ENCODE assay signal across 8 cellular contexts in genomic region chr6:132919476-132919875, GRCh38.
A peak's percentile ranks its signal among the peaks of the same experiment; 100 is the strongest.
DNase-seq lines count a peak whose midpoint lies in the region; ATAC-seq and TF ChIP-seq lines count a peak whose summit lies in the region.

No MANE protein-coding gene starts in this region.

- H3K27ac ChIP-seq in RWPE2 (ENCODE audit: poor library complexity, severe bottlenecking): no peak overlapping the region
- H3K27ac ChIP-seq in CD8-positive, alpha-beta T cell (ENCODE audit: low read depth, low read length): no peak overlapping the region

- H3K4me3 Mint-ChIP-seq in Caco-2 (ENCODE audit: unreplicated experiment): no peak overlapping the region
- no peak overlapping the region for H3K4me3 Mint-ChIP-seq in CD8-positive, alpha-beta T cell
- H3K4me3 Mint-ChIP-seq in activated T-helper 2 cell treated with anti-CD3 and anti-CD28 coated beads, Interferon-gamma antibody, Interleukin-2, Interleukin-4, amounts not matched to agents 10 μg/mL and 5 μg/mL and 100 μg/mL, durations not matched to agents 14 hours and 24 hours and 36 hours (ENCODE audit: low read depth): no peak overlapping the region

- peaks cover 10% of the 10 kb centered on the region for H3K4me1 Mint-ChIP-seq in Caco-2 (ENCODE audit: low read depth, unreplicated experiment)
- H3K4me1 Mint-ChIP-seq in CD8-positive, alpha-beta T cell (ENCODE audit: low read depth): no peaks in the 10 kb centered on the region
- H3K4me1 Mint-ChIP-seq in activated T-helper 2 cell treated with anti-CD3 and anti-CD28 coated beads, Interferon-gamma antibody, Interleukin-2, Interleukin-4, amounts not matched to agents 10 μg/mL and 5 μg/mL and 100 μg/mL, durations not matched to agents 14 hours and 24 hours and 36 hours (ENCODE audit: low read depth): no peaks in the 10 kb centered on the region

- H3K36me3 Mint-ChIP-seq in Caco-2 (ENCODE audit: insufficient read depth, unreplicated experiment): no peaks in the 10 kb centered on the region
- no peaks in the 10 kb centered on the region for H3K36me3 Mint-ChIP-seq in CD8-positive, alpha-beta T cell
- H3K36me3 Mint-ChIP-seq in activated T-helper 2 cell treated with anti-CD3 and anti-CD28 coated beads, Interferon-gamma antibody, Interleukin-2, Interleukin-4, amounts not matched to agents 10 μg/mL and 5 μg/mL and 100 μg/mL, durations not matched to agents 14 hours and 24 hours and 36 hours (ENCODE audit: low read depth): no peaks in the 10 kb centered on the region

- ATAC-seq in RWPE2 (ENCODE audit: low read depth) (peak; percentile 81), Right ventricle myocardium superior (ENCODE audit: poor library complexity) (peak; percentile 99)
- ATAC-seq in CD8-positive, alpha-beta T cell: no peak

- H3K36me3 ChIP-seq in Caco-2 (ENCODE audit: control insufficient read depth, insufficient read depth, low read length): no peaks in the 10 kb centered on the region
- H3K36me3 ChIP-seq in RWPE2 (ENCODE audit: low read depth): no peaks in the 10 kb centered on the region
- H3K36me3 ChIP-seq in CD8-positive, alpha-beta T cell (ENCODE audit: insufficient read depth, low read length): no peaks in the 10 kb centered on the region

- POLR2A ChIA-PET in Caco-2 (lab: Charles Lee): no interaction called here
- POLR2A ChIA-PET in CD8-positive, alpha-beta T cell (lab: Charles Lee): no interaction called here

- H3K27me3 Mint-ChIP-seq in Caco-2 (ENCODE audit: insufficient read depth, unreplicated experiment): peaks cover 3% of the 10 kb centered on the region
- peaks cover 7% of the 10 kb centered on the region for H3K27me3 Mint-ChIP-seq in CD8-positive, alpha-beta T cell (ENCODE audit: low read depth)
- H3K27me3 Mint-ChIP-seq in activated T-helper 2 cell treated with anti-CD3 and anti-CD28 coated beads, Interferon-gamma antibody, Interleukin-2, Interleukin-4, amounts not matched to agents 10 μg/mL and 5 μg/mL and 100 μg/mL, durations not matched to agents 14 hours and 24 hours and 36 hours (ENCODE audit: low read depth): peaks cover 8% of the 10 kb centered on the region

- TF ChIP-seq CTCF in Caco-2 (IDR thresholded peaks at IDR 0.05; ENCODE audit: insufficient read depth in 1 of 2, low read depth in 1 of 2, low read length in 1 of 2, severe bottlenecking in 1 of 2, unreplicated experiment in 1 of 2) (no peak), RWPE2 (IDR thresholded peaks at IDR 0.05; ENCODE audit: poor library complexity, severe bottlenecking) (no peak)
- TF ChIP-seq CTCF in CD8-positive, alpha-beta T cell (IDR thresholded peaks at IDR 0.05): no peak

- H3K27me3 ChIP-seq in Caco-2 (replicated peaks; ENCODE audit: control insufficient read depth, insufficient read depth, low read length) (peaks cover 1% of the 10 kb centered on the region; the same call in 1 of the 2 replicates), RWPE2 (ENCODE audit: insufficient read depth, poor library complexity, severe bottlenecking) (no peaks in the 10 kb centered on the region)
- H3K27me3 ChIP-seq in CD8-positive, alpha-beta T cell (ENCODE audit: insufficient read depth, low read length): no peaks in the 10 kb centered on the region

- CTCF ChIA-PET in Caco-2 (lab: Charles Lee): no interaction called here
- CTCF ChIA-PET in CD8-positive, alpha-beta T cell (lab: Charles Lee): no interaction called here

- H3K4me3 ChIP-seq in Caco-2 (ENCODE audit: low read depth, low read length) (no peak overlapping the region), RWPE2 (ENCODE audit: severe bottlenecking) (no peak overlapping the region)
- no peak overlapping the region for H3K4me3 ChIP-seq in CD8-positive, alpha-beta T cell (ENCODE audit: low read depth, low read length)

- H3K9me3 Mint-ChIP-seq in Caco-2 (ENCODE audit: unreplicated experiment): no peaks in the 10 kb centered on the region
- H3K9me3 Mint-ChIP-seq in CD8-positive, alpha-beta T cell: no peaks in the 10 kb centered on the region
- no peaks in the 10 kb centered on the region for H3K9me3 Mint-ChIP-seq in activated T-helper 2 cell treated with anti-CD3 and anti-CD28 coated beads, Interferon-gamma antibody, Interleukin-2, Interleukin-4, amounts not matched to agents 10 μg/mL and 5 μg/mL and 100 μg/mL, durations not matched to agents 14 hours and 24 hours and 36 hours

- DNase-seq in Caco-2 (peak; percentile 59 to 73), RWPE2 (ENCODE audit: low spot score) (no peak), Right ventricle myocardium superior (peak; percentile 78), pons (ENCODE audit: low spot score) (peak; percentile 11), D341Med (ENCODE audit: low spot score) (no peak), NCI-H1105 treated with DMSO at 0.1 percent for 48 hours (lab: John Stamatoyannopoulos, UW) (no peak)
- DNase-seq in CD8-positive, alpha-beta T cell: no peak
- DNase-seq in activated T-helper 2 cell treated with anti-CD3 and anti-CD28 coated beads, Interferon-gamma antibody, Interleukin-2, Interleukin-4, amounts not matched to agents 10 μg/mL and 5 μg/mL and 100 μg/mL, durations not matched to agents 14 hours and 24 hours and 36 hours (ENCODE audit: low spot score): no peak

- H3K9me3 ChIP-seq in Caco-2: peaks cover 4% of the 10 kb centered on the region; the same call in 1 of the 2 replicates
- H3K9me3 ChIP-seq in RWPE2 (ENCODE audit: severe bottlenecking): no peaks in the 10 kb centered on the region
- no peaks in the 10 kb centered on the region for H3K9me3 ChIP-seq in CD8-positive, alpha-beta T cell (ENCODE audit: low read length)

- no TSS peak for BruUV-seq in Caco-2 (replicated peaks; lab: Mats Ljungman, UMichigan)

- H3K27ac Mint-ChIP-seq in Caco-2 (ENCODE audit: unreplicated experiment): no peak overlapping the region
- H3K27ac Mint-ChIP-seq in CD8-positive, alpha-beta T cell: no peak overlapping the region
- H3K27ac Mint-ChIP-seq in activated T-helper 2 cell treated with anti-CD3 and anti-CD28 coated beads, Interferon-gamma antibody, Interleukin-2, Interleukin-4, amounts not matched to agents 10 μg/mL and 5 μg/mL and 100 μg/mL, durations not matched to agents 14 hours and 24 hours and 36 hours: no peak overlapping the region

- H3K4me1 ChIP-seq in Caco-2 (0 out of 2 replicates have a peak, but pooled peaks cover 6% of the 10 kb centered on the region), RWPE2 (ENCODE audit: insufficient read depth, poor library complexity, severe bottlenecking) (peaks cover 6% of the 10 kb centered on the region)
- H3K4me1 ChIP-seq in CD8-positive, alpha-beta T cell (ENCODE audit: insufficient read depth, low read length): no peaks in the 10 kb centered on the region

- intact Hi-C loops in Caco-2 (cut with micrococcal nuclease; ENCODE audit: unreplicated experiment) (loop anchor here (10.0 kb wide), 1 partner anchor 85 kb away; no protein-coding TSS in a partner anchor), Right ventricle myocardium superior (cut with DNase I) (no loop called here)
- intact Hi-C loops in CD8-positive, alpha-beta T cell (cut with DNase I, micrococcal nuclease): loop anchor here in 1 of 2 experiments (10.0 kb wide), 1 partner anchor 1755 kb away; no protein-coding TSS in a partner anchor
- intact Hi-C loops in activated T-helper 2 cell treated with anti-CD3 and anti-CD28 coated beads, Interferon-gamma antibody, Interleukin-2, Interleukin-4, amounts not matched to agents 10 μg/mL and 5 μg/mL and 100 μg/mL, durations not matched to agents 14 hours and 24 hours and 36 hours (cut with micrococcal nuclease): no loop called here

Comparison
In these comparisons a context has a peak if more than half of its experiments do, and no peak if none do; other contexts are left out.
1. DNase-seq: peak in Caco-2 (2 of 2), Right ventricle myocardium superior (single experiment) and pons (single experiment); none in RWPE2 (single experiment), D341Med (single experiment), CD8-positive, alpha-beta T cell (0 of 7), NCI-H1105 treated with DMSO at 0.1 percent for 48 hours (single experiment) and activated T-helper 2 cell treated with anti-CD3 and anti-CD28 coated beads, Interferon-gamma antibody, Interleukin-2, Interleukin-4, amounts not matched to agents 10 μg/mL and 5 μg/mL and 100 μg/mL, durations not matched to agents 14 hours and 24 hours and 36 hours (single experiment).